ENCODE assay signal across 10 cellular contexts in genomic region chr20:45918182-45918737, GRCh38. TPM values are rescaled to one million over a fixed set of nuclear protein-coding genes. Genes with fewer than 3 reads are reported as not detected.
DNase-seq lines count a peak whose midpoint lies in the region; ATAC-seq, FAIRE-seq and TF ChIP-seq lines count a peak whose summit lies in the region.
"Had no signal": no experiment of that assay in that cellular context is flagged by ENCODE, and none has a peak within 500 bp of the region (broad histone marks: within the 10 kb centered on the region; RNA-seq: fewer than 3 reads in every experiment).

No MANE protein-coding gene starts in this region.

- H3K9me3 Mint-ChIP-seq in brain: peaks cover 0 to 3% (median 0%) of the 10 kb centered on the region in 5 experiments

- TF ChIP-seq CTCF in brain (conservative IDR thresholded peaks at IDR 0.05) (no peak), suprapubic skin (IDR thresholded peaks at IDR 0.05) (no peak)

- H3K4me3 Mint-ChIP-seq in brain: peak overlapping the region in 1 of 5 experiments; percentile 49

- peak overlapping the region in 3 of 5 experiments; percentile 82 to 96 (median 83) for H3K27ac Mint-ChIP-seq in brain

- no peaks in the 10 kb centered on the region for H3K36me3 Mint-ChIP-seq in brain

- peaks cover 31% of the 10 kb centered on the region for H3K4me1 Mint-ChIP-seq in brain

- H3K9me3 ChIP-seq in suprapubic skin: no peaks in the 10 kb centered on the region

- no peak for TF ChIP-seq EP300 in suprapubic skin (IDR thresholded peaks at IDR 0.05)

- no peak for TF ChIP-seq POLR2A in suprapubic skin (IDR thresholded peaks at IDR 0.05)

- H3K27me3 Mint-ChIP-seq in brain: peaks cover 5% of the 10 kb centered on the region

- H3K4me3 ChIP-seq in suprapubic skin: no peak overlapping the region

- no peaks in the 10 kb centered on the region for H3K27me3 ChIP-seq in layer of hippocampus (ENCODE audit: control insufficient read depth, insufficient read depth, low read length)
- H3K27me3 ChIP-seq in suprapubic skin: no peaks in the 10 kb centered on the region

- FAIRE-seq in GM19239 (lab: Jason Lieb, UNC): no peak
- FAIRE-seq: urothelium cell line had no signal

- H3K27ac ChIP-seq in layer of hippocampus (ENCODE audit: low read depth, low read length): peak overlapping the region; percentile 62
- peak overlapping the region; percentile 50 for H3K27ac ChIP-seq in suprapubic skin
- H3K27ac ChIP-seq: VCaP had no signal

- H3K36me3 ChIP-seq in suprapubic skin: no peaks in the 10 kb centered on the region

- H3K4me1 ChIP-seq in suprapubic skin: peaks cover 18% of the 10 kb centered on the region

- WGBS in suprapubic skin: 52% methylated on average over 3 of the region's 5 CpGs

- ATAC-seq in activated CD4-positive, CD25-positive, alpha-beta regulatory T cell treated with anti-CD3 and anti-CD28 coated beads, Interleukin-2, amount 50 U/mL, for 24 hours: no peak

- DNase-seq in suprapubic skin (ENCODE audit: low spot score in 2 of 2): no peak
- no peak for DNase-seq in GM19239 (ENCODE audit: insufficient read length, low spot score)
- DNase-seq in activated naive CD4-positive, alpha-beta T cell treated with Interleukin-2 at 50 U/mL for 16 hours: no peak
- DNase-seq: activated naive CD4-positive, alpha-beta T cell; mesendoderm had no signal

RNA-seq across cellular contexts. Expression of gene PLTP, which starts 6.3 kb away (rescaled TPM):
- 65.5 TPM for polyA plus RNA-seq in brain (ENCODE audit: insufficient read depth, low read depth, low replicate concordance)
- 100 to 1,000 TPM in 1 of 4 donors, 10 to 100 TPM in 3; 49.2 to 138 (median 70.4) TPM for total RNA-seq in suprapubic skin

RNA-seq across cellular contexts. Expression of gene PCIF1, which starts 16.2 kb away (rescaled TPM):
- polyA plus RNA-seq in brain (ENCODE audit: insufficient read depth, low read depth, low replicate concordance): 90.9 TPM
- total RNA-seq in suprapubic skin: 10 to 100 TPM; 37.2 to 70.3 (median 42.4) TPM

RNA-seq across cellular contexts. Expression of gene CTSA, which starts 27.1 kb away (rescaled TPM):
- polyA plus RNA-seq in brain (ENCODE audit: insufficient read depth, low read depth, low replicate concordance): 89.7 TPM
- total RNA-seq in suprapubic skin: 100 to 1,000 TPM in 3 of 4 donors, 10 to 100 TPM in 1; 95.5 to 133 (median 120) TPM

RNA-seq across cellular contexts. Expression of gene NEURL2, which starts 27.3 kb away (rescaled TPM):
- 1.9 TPM for polyA plus RNA-seq in brain (ENCODE audit: insufficient read depth, low read depth, low replicate concordance)
- total RNA-seq in suprapubic skin: 10 to 100 TPM in 1 of 4 donors, 1 to 10 TPM in 3; 4.2 to 11.5 (median 5.7) TPM

RNA-seq across cellular contexts. Expression of gene SPATA25, which starts 30.8 kb away (rescaled TPM):
- polyA plus RNA-seq in brain (ENCODE audit: insufficient read depth, low read depth, low replicate concordance): 0.83 TPM
- 10 to 100 TPM in 1 of 4 donors, 1 to 10 TPM in 2, not detected in 1; 1.9 to 12.9 (median 6.4) TPM for total RNA-seq in suprapubic skin
